ENCODE assay signal across 9 cellular contexts in genomic region chr14:77708749-77709148, GRCh38. TPM values are rescaled to one million over a fixed set of nuclear protein-coding genes. Genes with fewer than 3 reads are reported as not detected.
DNase-seq lines count a peak whose midpoint lies in the region; ATAC-seq, FAIRE-seq and TF ChIP-seq lines count a peak whose summit lies in the region.
"Had no signal": no experiment of that assay in that cellular context is flagged by ENCODE, and none has a peak within 500 bp of the region (broad histone marks: within the 10 kb centered on the region; RNA-seq: fewer than 3 reads in every experiment).

No MANE protein-coding gene starts in this region.

- H3F3A ChIP-seq in PC-9 (ENCODE audit: insufficient read depth, low read depth) = peaks cover 17% of the 10 kb centered on the region; the same call in 1 of the 2 replicates

- H3K14ac ChIP-seq in trophoblast cell (ENCODE audit: low read length) = no peak overlapping the region

- H3K9me3 ChIP-seq in DND-41 (ENCODE audit: insufficient read depth, low read length, severe bottlenecking) (no peaks in the 10 kb centered on the region), PC-9 (ENCODE audit: insufficient read depth, low read depth) (no peaks in the 10 kb centered on the region), esophagus squamous epithelium (no peaks in the 10 kb centered on the region), trophoblast cell (ENCODE audit: insufficient read depth, low read depth, low read length) (no peaks in the 10 kb centered on the region)

- H3K9me2 ChIP-seq in PC-9 (ENCODE audit: insufficient read depth) = no peaks in the 10 kb centered on the region

- ATAC-seq in DND-41 (ENCODE audit: insufficient read depth, low read depth) = no peak
- ATAC-seq in GM19467 (IDR thresholded peaks at IDR 0.05; ENCODE audit: unreplicated experiment) = no peak

- H4K20me1 ChIP-seq in DND-41 (ENCODE audit: insufficient read depth, low read length) (peaks cover 19% of the 10 kb centered on the region; the same call in 1 of the 2 replicates), PC-9 (ENCODE audit: insufficient read depth) (peaks cover 37% of the 10 kb centered on the region)

- peaks cover 36% of the 10 kb centered on the region for H3K4me1 ChIP-seq in DND-41 (ENCODE audit: insufficient read depth, low read length)
- H3K4me1 ChIP-seq in PC-9 (replicated peaks; ENCODE audit: insufficient read depth) = peaks cover 25% of the 10 kb centered on the region
- H3K4me1 ChIP-seq in esophagus squamous epithelium = peaks cover 21 to 44% (median 25%) of the 10 kb centered on the region in 3 donors
- H3K4me1 ChIP-seq in trophoblast cell (ENCODE audit: control insufficient read depth in 1 of 2, insufficient read depth in 2 of 2, low read length in 2 of 2) = peaks cover 2 to 4% of the 10 kb centered on the region in 2 experiments

- H4K8ac ChIP-seq in trophoblast cell (ENCODE audit: low read depth, low read length) = no peak overlapping the region

- no peak overlapping the region for H3K18ac ChIP-seq in trophoblast cell (ENCODE audit: low read length)

- peak overlapping the region; percentile 82; the same call in 1 of the 2 replicates for H2AFZ ChIP-seq in DND-41 (ENCODE audit: low read depth, low read length)
- peak overlapping the region; percentile 99 for H2AFZ ChIP-seq in PC-9
- H2AFZ ChIP-seq in trophoblast cell (ENCODE audit: insufficient read depth, low read length, poor library complexity) = no peak overlapping the region

- CTCF ChIA-PET in PC-9 (lab: Charles Lee) = no interaction called here

- H3K23ac ChIP-seq in trophoblast cell (ENCODE audit: low read length) = no peak overlapping the region

- no peak overlapping the region for H4K91ac ChIP-seq in trophoblast cell (ENCODE audit: low read depth, low read length)

- peak overlapping the region; percentile 87 for H3K4me2 ChIP-seq in DND-41 (ENCODE audit: insufficient read depth, low read length)
- H3K4me2 ChIP-seq in PC-9 = peak overlapping the region; percentile 86
- peak overlapping the region; percentile 97 for H3K4me2 ChIP-seq in trophoblast cell (ENCODE audit: low read length)

- H2AK5ac ChIP-seq in trophoblast cell (ENCODE audit: low read length) = no peak overlapping the region

- peak overlapping the region; percentile 84 for H3K27ac ChIP-seq in DND-41 (ENCODE audit: low read length)
- peak overlapping the region; percentile 27; the same call in 1 of the 2 replicates for H3K27ac ChIP-seq in PC-9
- peak overlapping the region in 3 of 4 donors; percentile 62 to 81 (median 78) for H3K27ac ChIP-seq in esophagus squamous epithelium
- H3K27ac ChIP-seq in trophoblast cell (ENCODE audit: low read depth, low read length) = no peak overlapping the region

- H3K79me1 ChIP-seq in trophoblast cell (ENCODE audit: low read length) = peaks cover 4% of the 10 kb centered on the region

- H2BK120ac ChIP-seq in trophoblast cell (ENCODE audit: insufficient read depth, low read length, poor library complexity) = no peak overlapping the region

- POLR2A ChIA-PET in PC-9 (lab: Charles Lee; ENCODE audit: unreplicated experiment) = interaction anchor here (0.6 kb wide), 3 partner anchors 51 to 375 kb away, joined by 3 to 5 read pairs (median 4); no protein-coding TSS in a partner anchor

- H2BK12ac ChIP-seq in trophoblast cell (ENCODE audit: low read length) = no peak overlapping the region

- H3K36me3 ChIP-seq in DND-41 (ENCODE audit: insufficient read depth, low read length) (peaks cover 48% of the 10 kb centered on the region), PC-9 (ENCODE audit: low read depth) (peaks cover 33% of the 10 kb centered on the region), esophagus squamous epithelium (peaks cover 6 to 51% (median 17%) of the 10 kb centered on the region in 3 donors), trophoblast cell (ENCODE audit: control insufficient read depth in 1 of 2, insufficient read depth in 2 of 2, low read length in 2 of 2) (peaks cover 11 to 24% of the 10 kb centered on the region in 2 experiments)

- intact Hi-C loops in PC-9 (cut with micrococcal nuclease; ENCODE audit: unreplicated experiment) = loop anchor here (1.0 to 10.0 kb wide), 5 partner anchors 141 to 554 kb away; partner anchors contain the start of genes GSTZ1, POMT2 and VIPAS39
- intact Hi-C loops in esophagus squamous epithelium (cut with DNase I) = loop anchor here (5.0 kb wide), 1 partner anchor 246 kb away; no protein-coding TSS in a partner anchor

- peak overlapping the region; percentile 96 for H3K4ac ChIP-seq in trophoblast cell (ENCODE audit: low read depth, low read length)

- H3K4me3 ChIP-seq in DND-41 (ENCODE audit: low read depth in 1 of 2, low read length in 2 of 2) (peak overlapping the region; percentile 71 to 94), PC-9 (peak overlapping the region; percentile 74), esophagus squamous epithelium (peak overlapping the region; percentile 78 to 92 (median 84)), trophoblast cell (ENCODE audit: low read depth, low read length) (no peak overlapping the region)

- no peak for DNase-seq in DND-41
- no peak for DNase-seq in PC-9
- no peak for DNase-seq in esophagus squamous epithelium (lab: John Stamatoyannopoulos, UW)
- DNase-seq in trophoblast cell = no peak
- DNase-seq in SW480 (ENCODE audit: low spot score) = no peak
- DNase-seq in HuH-7.5 (ENCODE audit: low spot score) = no peak
- no peak for DNase-seq in GM19239 (ENCODE audit: insufficient read length, low spot score)

- TF ChIP-seq POLR2A in esophagus squamous epithelium (IDR thresholded peaks at IDR 0.05) = no peak

- TF ChIP-seq CTCF in DND-41 (IDR thresholded peaks at IDR 0.05; ENCODE audit: borderline replicate concordance, extremely low read depth, low read length, poor library complexity, severe bottlenecking) = no peak
- TF ChIP-seq CTCF in PC-9 (conservative IDR thresholded peaks at IDR 0.05) = no peak
- no peak for TF ChIP-seq CTCF in esophagus squamous epithelium (IDR thresholded peaks at IDR 0.05)

- H3K27me3 ChIP-seq in DND-41 (ENCODE audit: insufficient read depth, low read length, poor library complexity) = no peaks in the 10 kb centered on the region
- no peaks in the 10 kb centered on the region for H3K27me3 ChIP-seq in PC-9 (ENCODE audit: insufficient read depth, low read depth)
- no peaks in the 10 kb centered on the region for H3K27me3 ChIP-seq in esophagus squamous epithelium
- H3K27me3 ChIP-seq in trophoblast cell (ENCODE audit: insufficient read depth, low read length) = no peaks in the 10 kb centered on the region

- no TSS peak for BruUV-seq in PC-9 (replicated peaks; lab: Mats Ljungman, UMichigan)

- FAIRE-seq in GM19239 (lab: Jason Lieb, UNC) = no peak
- FAIRE-seq: TTC549 had no signal

- peak overlapping the region; percentile 75 for H3K9ac ChIP-seq in DND-41 (ENCODE audit: low read depth, low read length)
- peak overlapping the region; percentile 42 for H3K9ac ChIP-seq in trophoblast cell (ENCODE audit: low read length)

- WGBS in esophagus squamous epithelium, 2 donors = 7 to 12% methylated on average over 7 of the region's 7 CpGs
- WGBS in trophoblast cell (ENCODE audit: extremely low coverage, insufficient coverage, insufficient read length) = no CpG with 5 or more reads among the region's 7 CpGs

- H4K12ac ChIP-seq in trophoblast cell (ENCODE audit: low read depth, low read length) = no peak overlapping the region

- peaks cover 92% of the 10 kb centered on the region for H3K79me2 ChIP-seq in DND-41 (ENCODE audit: insufficient read depth, low read length)
- H3K79me2 ChIP-seq in PC-9 (ENCODE audit: low read depth) = peaks cover 80% of the 10 kb centered on the region
- H3K79me2 ChIP-seq in trophoblast cell (ENCODE audit: control insufficient read depth, insufficient read depth, low read length, poor library complexity) = peaks cover 8% of the 10 kb centered on the region

- H2BK5ac ChIP-seq in trophoblast cell (ENCODE audit: low read depth, low read length, poor library complexity) = no peak overlapping the region

RNA-seq across cellular contexts. Expression of gene SLIRP, which starts 0.8 kb away (rescaled TPM):
- total RNA-seq in PC-9 (2021) = 298 and 375 TPM in 2 replicates
- 100 to 1,000 TPM; 125 to 487 (median 290) TPM for total RNA-seq in esophagus squamous epithelium
- polyA plus RNA-seq in trophoblast cell (2013) = 382 and 392 TPM in 2 replicates

RNA-seq across cellular contexts. Expression of gene ALKBH1, which starts 0.9 kb away (rescaled TPM):
- total RNA-seq in PC-9 (2021) = 22.7 and 25.0 TPM in 2 replicates
- total RNA-seq in esophagus squamous epithelium = 1 to 10 TPM; 4.2 to 8.8 (median 6.7) TPM
- 8.6 and 8.9 TPM in 2 replicates for polyA plus RNA-seq in trophoblast cell (2013)

RNA-seq across cellular contexts. Expression of gene SNW1, which starts 52.2 kb away (rescaled TPM):
- total RNA-seq in PC-9 (2021) (154 and 233 TPM in 2 replicates), esophagus squamous epithelium (10 to 100 TPM; 23.1 to 45.4 (median 40.1) TPM)
- 66.4 and 67.1 TPM in 2 replicates for polyA plus RNA-seq in trophoblast cell (2013)
